1 cellular context compared by ENCODE assay signal in genomic region chr2:6846967-6847695, GRCh38.
TF ChIP-seq lines count a peak whose summit lies in the region.

No MANE protein-coding gene starts in this region.

TF ChIP-seq in K562, 482 proteins besides CTCF, POLR2A, EP300 and RAD21 (continued from another document and continues in another):
- TF ChIP-seq, protein P1, sequence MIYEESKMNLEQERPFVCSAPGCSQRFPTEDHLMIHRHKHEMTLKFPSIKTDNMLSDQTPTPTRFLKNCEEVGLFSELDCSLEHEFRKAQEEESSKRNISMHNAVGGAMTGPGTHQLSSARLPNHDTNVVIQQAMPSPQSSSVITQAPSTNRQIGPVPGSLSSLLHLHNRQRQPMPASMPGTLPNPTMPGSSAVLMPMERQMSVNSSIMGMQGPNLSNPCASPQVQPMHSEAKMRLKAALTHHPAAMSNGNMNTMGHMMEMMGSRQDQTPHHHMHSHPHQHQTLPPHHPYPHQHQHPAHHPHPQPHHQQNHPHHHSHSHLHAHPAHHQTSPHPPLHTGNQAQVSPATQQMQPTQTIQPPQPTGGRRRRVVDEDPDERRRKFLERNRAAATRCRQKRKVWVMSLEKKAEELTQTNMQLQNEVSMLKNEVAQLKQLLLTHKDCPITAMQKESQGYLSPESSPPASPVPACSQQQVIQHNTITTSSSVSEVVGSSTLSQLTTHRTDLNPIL (CRISPR knock-in tag; IDR thresholded peaks at IDR 0.05), result no peak
- TF ChIP-seq SFPQ (IDR thresholded peaks at IDR 0.05; ENCODE audit: low read depth, low read length) (no peak), ZNF12 (CRISPR knock-in tag; IDR thresholded peaks at IDR 0.05) (peak; percentile 66; the same call in 1 of the 2 replicates), FOXP1 (CRISPR knock-in tag; IDR thresholded peaks at IDR 0.05) (no peak), STAT5A (IDR thresholded peaks at IDR 0.05; ENCODE audit: borderline replicate concordance, low read length) (peak; percentile 98), PHF8 (IDR thresholded peaks at IDR 0.05; ENCODE audit: borderline replicate concordance, low read length) (no peak), KLF6 (CRISPR knock-in tag; IDR thresholded peaks at IDR 0.05; ENCODE audit: borderline replicate concordance) (peak; percentile 65; the same call in 1 of the 2 replicates), KDM2B (CRISPR knock-in tag; IDR thresholded peaks at IDR 0.05) (no peak), ZNF212 (CRISPR knock-in tag; IDR thresholded peaks at IDR 0.05) (peak; percentile 86; the same call in 1 of the 2 replicates), TAL1 (IDR thresholded peaks at IDR 0.05) (peak; percentile 100), C11orf30 (IDR thresholded peaks at IDR 0.05; ENCODE audit: low read depth) (peak; percentile 82), ELF2 (CRISPR knock-in tag; IDR thresholded peaks at IDR 0.05) (no peak), SOX6 (IDR thresholded peaks at IDR 0.05) (peak; percentile 98), YY1 (IDR thresholded peaks at IDR 0.05; ENCODE audit: borderline replicate concordance in 1 of 3, control insufficient read depth in 1 of 3, extremely low read depth in 1 of 3, insufficient read depth in 3 of 3, insufficient read length in 1 of 3, insufficient replicate concordance in 2 of 3, low read depth in 1 of 3, low read length in 2 of 3) (peak in 1 of 3 experiments; percentile 26), HIVEP1 (CRISPR knock-in tag; IDR thresholded peaks at IDR 0.05) (peak; percentile 74; the same call in 1 of the 2 replicates), NFXL1 (CRISPR knock-in tag; IDR thresholded peaks at IDR 0.05) (no peak), L3MBTL2 (IDR thresholded peaks at IDR 0.05) (peak; percentile 19; the same call in 1 of the 2 replicates), STAG1 (CRISPR knock-in tag; IDR thresholded peaks at IDR 0.05; ENCODE audit: borderline replicate concordance) (no peak), SIN3B (IDR thresholded peaks at IDR 0.05; ENCODE audit: low read depth) (no peak), GTF2E2 (tag; IDR thresholded peaks at IDR 0.05) (no peak; the same call in 1 of the 2 replicates), GTF2B (IDR thresholded peaks at IDR 0.05; ENCODE audit: extremely low read depth, insufficient read length) (no peak), CEBPG (CRISPR knock-in tag; IDR thresholded peaks at IDR 0.05) (peak; percentile 20; the same call in 1 of the 2 replicates), CEBPG (tag; conservative IDR thresholded peaks at IDR 0.05 in 1 of 2, IDR thresholded peaks at IDR 0.05 in 1 of 2) (peak in 1 of 2 experiments; percentile 54; a peak in 1 of 4 replicates), DPF2 (IDR thresholded peaks at IDR 0.05) (peak; percentile 98), RBM34 (IDR thresholded peaks at IDR 0.05; ENCODE audit: borderline replicate concordance, insufficient read depth, low read length) (no peak), CAMTA2 (CRISPR knock-in tag; conservative IDR thresholded peaks at IDR 0.05) (no peak), ZBED1 (IDR thresholded peaks at IDR 0.05) (peak; percentile 94), MYC (IDR thresholded peaks at IDR 0.05; ENCODE audit: low read depth, low read length) (peak; percentile 71), MYC (CRISPR knock-in tag; IDR thresholded peaks at IDR 0.05; ENCODE audit: borderline replicate concordance, low read depth) (no peak), FOXA1 (IDR thresholded peaks at IDR 0.05; ENCODE audit: borderline replicate concordance) (no peak), BACH1 (tag; IDR thresholded peaks at IDR 0.05) (peak; percentile 69; the same call in 1 of the 2 replicates), SP2 (IDR thresholded peaks at IDR 0.05; ENCODE audit: extremely low read depth, low read depth, low read length, poor library complexity, severe bottlenecking) (no peak), MCM7 (IDR thresholded peaks at IDR 0.05) (no peak), ARID1B (IDR thresholded peaks at IDR 0.05) (peak; percentile 99), ZNF165 (CRISPR knock-in tag; IDR thresholded peaks at IDR 0.05; ENCODE audit: borderline replicate concordance) (no peak), TRIM25 (IDR thresholded peaks at IDR 0.05; ENCODE audit: borderline replicate concordance) (no peak), DDX20 (tag; IDR thresholded peaks at IDR 0.05; ENCODE audit: low read depth) (no peak), HOXB6 (CRISPR knock-in tag; IDR thresholded peaks at IDR 0.05; ENCODE audit: borderline replicate concordance) (no peak), ZC3H11A (IDR thresholded peaks at IDR 0.05; ENCODE audit: low read depth, low read length) (no peak), TFAM (CRISPR knock-in tag; conservative IDR thresholded peaks at IDR 0.05) (no peak), NR3C1 (CRISPR knock-in tag; IDR thresholded peaks at IDR 0.05) (no peak), ZNF584 (CRISPR knock-in tag; IDR thresholded peaks at IDR 0.05; ENCODE audit: low read depth) (peak; percentile 90; the same call in 1 of the 2 replicates), CBX2 (IDR thresholded peaks at IDR 0.05; ENCODE audit: insufficient read depth, low read length, poor library complexity, severe bottlenecking) (no peak), POLR2H (tag; IDR thresholded peaks at IDR 0.05; ENCODE audit: low read depth) (no peak), RCOR1 (IDR thresholded peaks at IDR 0.05; ENCODE audit: borderline replicate concordance in 1 of 2, low read depth in 2 of 2, low read length in 2 of 2) (peak; percentile 87 to 97; a peak in 3 of 4 replicates), NR2F6 (CRISPR knock-in tag; IDR thresholded peaks at IDR 0.05) (no peak), PHF20 (IDR thresholded peaks at IDR 0.05; ENCODE audit: partially characterized antibody) (peak; percentile 40), ZNF764 (CRISPR knock-in tag; IDR thresholded peaks at IDR 0.05; ENCODE audit: low read depth) (no peak), FOXA3 (CRISPR knock-in tag; conservative IDR thresholded peaks at IDR 0.05 in 1 of 2, IDR thresholded peaks at IDR 0.05 in 1 of 2) (peak in 1 of 2 experiments; percentile 35; a peak in 1 of 4 replicates)
- TF ChIP-seq, protein P2, sequence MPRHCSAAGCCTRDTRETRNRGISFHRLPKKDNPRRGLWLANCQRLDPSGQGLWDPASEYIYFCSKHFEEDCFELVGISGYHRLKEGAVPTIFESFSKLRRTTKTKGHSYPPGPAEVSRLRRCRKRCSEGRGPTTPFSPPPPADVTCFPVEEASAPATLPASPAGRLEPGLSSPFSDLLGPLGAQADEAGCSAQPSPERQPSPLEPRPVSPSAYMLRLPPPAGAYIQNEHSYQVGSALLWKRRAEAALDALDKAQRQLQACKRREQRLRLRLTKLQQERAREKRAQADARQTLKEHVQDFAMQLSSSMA (CRISPR knock-in tag; IDR thresholded peaks at IDR 0.05), result no peak
- TF ChIP-seq, protein P3, sequence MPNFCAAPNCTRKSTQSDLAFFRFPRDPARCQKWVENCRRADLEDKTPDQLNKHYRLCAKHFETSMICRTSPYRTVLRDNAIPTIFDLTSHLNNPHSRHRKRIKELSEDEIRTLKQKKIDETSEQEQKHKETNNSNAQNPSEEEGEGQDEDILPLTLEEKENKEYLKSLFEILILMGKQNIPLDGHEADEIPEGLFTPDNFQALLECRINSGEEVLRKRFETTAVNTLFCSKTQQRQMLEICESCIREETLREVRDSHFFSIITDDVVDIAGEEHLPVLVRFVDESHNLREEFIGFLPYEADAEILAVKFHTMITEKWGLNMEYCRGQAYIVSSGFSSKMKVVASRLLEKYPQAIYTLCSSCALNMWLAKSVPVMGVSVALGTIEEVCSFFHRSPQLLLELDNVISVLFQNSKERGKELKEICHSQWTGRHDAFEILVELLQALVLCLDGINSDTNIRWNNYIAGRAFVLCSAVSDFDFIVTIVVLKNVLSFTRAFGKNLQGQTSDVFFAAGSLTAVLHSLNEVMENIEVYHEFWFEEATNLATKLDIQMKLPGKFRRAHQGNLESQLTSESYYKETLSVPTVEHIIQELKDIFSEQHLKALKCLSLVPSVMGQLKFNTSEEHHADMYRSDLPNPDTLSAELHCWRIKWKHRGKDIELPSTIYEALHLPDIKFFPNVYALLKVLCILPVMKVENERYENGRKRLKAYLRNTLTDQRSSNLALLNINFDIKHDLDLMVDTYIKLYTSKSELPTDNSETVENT (CRISPR knock-in tag; IDR thresholded peaks at IDR 0.05), result no peak
- TF ChIP-seq, protein P4, sequence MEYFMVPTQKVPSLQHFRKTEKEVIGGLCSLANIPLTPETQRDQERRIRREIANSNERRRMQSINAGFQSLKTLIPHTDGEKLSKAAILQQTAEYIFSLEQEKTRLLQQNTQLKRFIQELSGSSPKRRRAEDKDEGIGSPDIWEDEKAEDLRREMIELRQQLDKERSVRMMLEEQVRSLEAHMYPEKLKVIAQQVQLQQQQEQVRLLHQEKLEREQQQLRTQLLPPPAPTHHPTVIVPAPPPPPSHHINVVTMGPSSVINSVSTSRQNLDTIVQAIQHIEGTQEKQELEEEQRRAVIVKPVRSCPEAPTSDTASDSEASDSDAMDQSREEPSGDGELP (CRISPR knock-in tag; IDR thresholded peaks at IDR 0.05; ENCODE audit: borderline replicate concordance), result peak; percentile 74; the same call in 1 of the 2 replicates
- TF ChIP-seq, protein P5, sequence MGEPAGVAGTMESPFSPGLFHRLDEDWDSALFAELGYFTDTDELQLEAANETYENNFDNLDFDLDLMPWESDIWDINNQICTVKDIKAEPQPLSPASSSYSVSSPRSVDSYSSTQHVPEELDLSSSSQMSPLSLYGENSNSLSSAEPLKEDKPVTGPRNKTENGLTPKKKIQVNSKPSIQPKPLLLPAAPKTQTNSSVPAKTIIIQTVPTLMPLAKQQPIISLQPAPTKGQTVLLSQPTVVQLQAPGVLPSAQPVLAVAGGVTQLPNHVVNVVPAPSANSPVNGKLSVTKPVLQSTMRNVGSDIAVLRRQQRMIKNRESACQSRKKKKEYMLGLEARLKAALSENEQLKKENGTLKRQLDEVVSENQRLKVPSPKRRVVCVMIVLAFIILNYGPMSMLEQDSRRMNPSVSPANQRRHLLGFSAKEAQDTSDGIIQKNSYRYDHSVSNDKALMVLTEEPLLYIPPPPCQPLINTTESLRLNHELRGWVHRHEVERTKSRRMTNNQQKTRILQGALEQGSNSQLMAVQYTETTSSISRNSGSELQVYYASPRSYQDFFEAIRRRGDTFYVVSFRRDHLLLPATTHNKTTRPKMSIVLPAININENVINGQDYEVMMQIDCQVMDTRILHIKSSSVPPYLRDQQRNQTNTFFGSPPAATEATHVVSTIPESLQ (CRISPR knock-in tag; IDR thresholded peaks at IDR 0.05), result no peak; the same call in 1 of the 2 replicates
- TF ChIP-seq, protein P6, sequence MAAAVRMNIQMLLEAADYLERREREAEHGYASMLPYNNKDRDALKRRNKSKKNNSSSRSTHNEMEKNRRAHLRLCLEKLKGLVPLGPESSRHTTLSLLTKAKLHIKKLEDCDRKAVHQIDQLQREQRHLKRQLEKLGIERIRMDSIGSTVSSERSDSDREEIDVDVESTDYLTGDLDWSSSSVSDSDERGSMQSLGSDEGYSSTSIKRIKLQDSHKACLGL (CRISPR knock-in tag; IDR thresholded peaks at IDR 0.05; ENCODE audit: borderline replicate concordance, poor library complexity, severe bottlenecking), result no peak
- TF ChIP-seq, protein P7, sequence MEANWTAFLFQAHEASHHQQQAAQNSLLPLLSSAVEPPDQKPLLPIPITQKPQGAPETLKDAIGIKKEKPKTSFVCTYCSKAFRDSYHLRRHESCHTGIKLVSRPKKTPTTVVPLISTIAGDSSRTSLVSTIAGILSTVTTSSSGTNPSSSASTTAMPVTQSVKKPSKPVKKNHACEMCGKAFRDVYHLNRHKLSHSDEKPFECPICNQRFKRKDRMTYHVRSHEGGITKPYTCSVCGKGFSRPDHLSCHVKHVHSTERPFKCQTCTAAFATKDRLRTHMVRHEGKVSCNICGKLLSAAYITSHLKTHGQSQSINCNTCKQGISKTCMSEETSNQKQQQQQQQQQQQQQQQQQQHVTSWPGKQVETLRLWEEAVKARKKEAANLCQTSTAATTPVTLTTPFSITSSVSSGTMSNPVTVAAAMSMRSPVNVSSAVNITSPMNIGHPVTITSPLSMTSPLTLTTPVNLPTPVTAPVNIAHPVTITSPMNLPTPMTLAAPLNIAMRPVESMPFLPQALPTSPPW (CRISPR knock-in tag; IDR thresholded peaks at IDR 0.05), result peak; percentile 65
- TF ChIP-seq, protein P8, sequence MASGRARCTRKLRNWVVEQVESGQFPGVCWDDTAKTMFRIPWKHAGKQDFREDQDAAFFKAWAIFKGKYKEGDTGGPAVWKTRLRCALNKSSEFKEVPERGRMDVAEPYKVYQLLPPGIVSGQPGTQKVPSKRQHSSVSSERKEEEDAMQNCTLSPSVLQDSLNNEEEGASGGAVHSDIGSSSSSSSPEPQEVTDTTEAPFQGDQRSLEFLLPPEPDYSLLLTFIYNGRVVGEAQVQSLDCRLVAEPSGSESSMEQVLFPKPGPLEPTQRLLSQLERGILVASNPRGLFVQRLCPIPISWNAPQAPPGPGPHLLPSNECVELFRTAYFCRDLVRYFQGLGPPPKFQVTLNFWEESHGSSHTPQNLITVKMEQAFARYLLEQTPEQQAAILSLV (tag; IDR thresholded peaks at IDR 0.05), result peak; percentile 57; the same call in 1 of the 2 replicates
